Comparison of ENCODE assay signal across 15 cellular contexts in genomic region chr5:98556707-98557106, GRCh38.
DNase-seq lines count a peak whose midpoint lies in the region; ATAC-seq and TF ChIP-seq lines count a peak whose summit lies in the region.
"Had no signal": no experiment of that assay in that cellular context is flagged by ENCODE, and none has a peak within 500 bp of the region (broad histone marks: within the 10 kb centered on the region; RNA-seq: fewer than 3 reads in every experiment).

No MANE protein-coding gene starts in this region.

- no peak overlapping the region for H3K9ac ChIP-seq in PC-3 (ENCODE audit: low read length)

- no TSS peak for BruUV-seq in PC-3 (replicated peaks; lab: Mats Ljungman, UMichigan)

- H3K36me3 Mint-ChIP-seq in GM23338 (ENCODE audit: low read depth) = no peaks in the 10 kb centered on the region
- H3K36me3 Mint-ChIP-seq: CD14-positive monocyte; CD8-positive, alpha-beta T cell; IgD-negative memory B cell had no signal

- ATAC-seq in PC-3 = no peak
- ATAC-seq in GM21576 (IDR thresholded peaks at IDR 0.05; ENCODE audit: unreplicated experiment) = no peak
- no peak for ATAC-seq in GM23338
- no peak for ATAC-seq in GM19467 (IDR thresholded peaks at IDR 0.05; ENCODE audit: unreplicated experiment)
- ATAC-seq: CD8-positive, alpha-beta T cell had no signal

- H3K27ac Mint-ChIP-seq in GM23338 = no peak overlapping the region
- H3K27ac Mint-ChIP-seq: CD14-positive monocyte; CD8-positive, alpha-beta T cell; IgD-negative memory B cell had no signal

- TF ChIP-seq CTCF in PC-3 (conservative IDR thresholded peaks at IDR 0.05; ENCODE audit: low read depth, low read length) = no peak
- TF ChIP-seq CTCF in foreskin fibroblast (IDR thresholded peaks at IDR 0.05; ENCODE audit: low read depth, low read length) = no peak
- TF ChIP-seq CTCF in GM23338 (conservative IDR thresholded peaks at IDR 0.05; ENCODE audit: low read depth in 2 of 2) = no peak

- no peaks in the 10 kb centered on the region for H3K9me3 ChIP-seq in PC-3 (ENCODE audit: low read length)

- no peaks in the 10 kb centered on the region for H3K9me3 Mint-ChIP-seq in GM23338
- H3K9me3 Mint-ChIP-seq: CD8-positive, alpha-beta T cell had no signal

- H3K36me3 ChIP-seq in PC-3 (ENCODE audit: low read depth, low read length) (no peaks in the 10 kb centered on the region), GM23338 (ENCODE audit: insufficient read depth) (no peaks in the 10 kb centered on the region)

- H3K4me1 ChIP-seq in PC-3 (ENCODE audit: insufficient read depth, low read length) (peaks cover 11% of the 10 kb centered on the region), GM23338 (ENCODE audit: insufficient read depth) (no peaks in the 10 kb centered on the region)

- intact Hi-C loops in PC-3 (cut with micrococcal nuclease) = loop anchor here (5.0 kb wide), 1 partner anchor 89 kb away; no protein-coding TSS in a partner anchor

- no peaks in the 10 kb centered on the region for H3K79me2 ChIP-seq in PC-3 (ENCODE audit: low read length)
- H3K79me2 ChIP-seq in GM23338 (replicated peaks; ENCODE audit: insufficient read depth) = no peaks in the 10 kb centered on the region

- no peaks in the 10 kb centered on the region for H3K4me1 Mint-ChIP-seq in GM23338
- H3K4me1 Mint-ChIP-seq: CD14-positive monocyte had no signal

- H3K27me3 Mint-ChIP-seq in GM23338 (ENCODE audit: insufficient read depth, low read depth, poor library complexity) = no peaks in the 10 kb centered on the region
- H3K27me3 Mint-ChIP-seq: IgD-negative memory B cell had no signal

- H3K27me3 ChIP-seq in PC-3 (ENCODE audit: low read length) = no peaks in the 10 kb centered on the region
- no peaks in the 10 kb centered on the region for H3K27me3 ChIP-seq in GM23338 (ENCODE audit: insufficient read depth)

- H3F3A ChIP-seq in PC-3 (ENCODE audit: low read length, unreplicated experiment) (no peaks in the 10 kb centered on the region), GM23338 (replicated peaks; ENCODE audit: low read depth) (no peaks in the 10 kb centered on the region)

- CTCF ChIA-PET in PC-3 (lab: Charles Lee) = no interaction called here

- H3K4me3 Mint-ChIP-seq in GM23338 = no peak overlapping the region
- H3K4me3 Mint-ChIP-seq: CD14-positive monocyte; CD8-positive, alpha-beta T cell; IgD-negative memory B cell had no signal

- DNase-seq in EL (peak; percentile 53), PC-3 (peak; percentile 37), foreskin fibroblast (peak; percentile 47 to 62), GM23338 (ENCODE audit: low spot score) (no peak), NCI-H345 (lab: John Stamatoyannopoulos, UW) (no peak)
- DNase-seq: CD8-positive, alpha-beta T cell; COR-L47; DMS153; DMS79 treated with DMSO at 0.1 percent for 48 hours; H7; KG1 had no signal

- H2AFZ ChIP-seq in PC-3 (ENCODE audit: low read length) = no peak overlapping the region
- no peak overlapping the region for H2AFZ ChIP-seq in GM23338

- H3K4me2 ChIP-seq in PC-3 (ENCODE audit: low read length) (no peak overlapping the region), GM23338 (no peak overlapping the region)

- no peak overlapping the region for H3K4me3 ChIP-seq in PC-3 (ENCODE audit: low read length)
- H3K4me3 ChIP-seq in foreskin fibroblast (ENCODE audit: low read depth in 1 of 2, low read length in 2 of 2) = no peak overlapping the region
- H3K4me3 ChIP-seq in GM23338 = no peak overlapping the region

- H4K20me1 ChIP-seq in PC-3 (ENCODE audit: low read length) (no peaks in the 10 kb centered on the region), GM23338 (replicated peaks; ENCODE audit: insufficient read depth) (no peaks in the 10 kb centered on the region)

- POLR2A ChIA-PET in PC-3 (lab: Charles Lee; ENCODE audit: unreplicated experiment) = no interaction called here

- H3K27ac ChIP-seq in PC-3 (ENCODE audit: low read length) = no peak overlapping the region
- H3K27ac ChIP-seq in GM23338 (ENCODE audit: low read depth) = no peak overlapping the region

- H3K9me2 ChIP-seq in PC-3 (replicated peaks; ENCODE audit: low read length) (no peaks in the 10 kb centered on the region), GM23338 (ENCODE audit: insufficient read depth) (no peaks in the 10 kb centered on the region; the same call in 1 of the 2 replicates)

TF ChIP-seq in GM23338, 12 proteins besides CTCF, POLR2A, EP300 and RAD21 (continues in another document):
- TF ChIP-seq STAT1 (IDR thresholded peaks at IDR 0.05; ENCODE audit: unreplicated experiment) (no peak), EZH2 (IDR thresholded peaks at IDR 0.05; ENCODE audit: low read depth, unreplicated experiment) (no peak), NANOG (IDR thresholded peaks at IDR 0.05; ENCODE audit: borderline replicate concordance) (no peak), REST (IDR thresholded peaks at IDR 0.05; ENCODE audit: unreplicated experiment) (no peak), ETS1 (IDR thresholded peaks at IDR 0.05) (no peak), EZH2phosphoT487 (IDR thresholded peaks at IDR 0.05; ENCODE audit: unreplicated experiment) (no peak), POLR2AphosphoS5 (IDR thresholded peaks at IDR 0.05; ENCODE audit: low read depth) (no peak), ZNF114 (CRISPR knock-in tag; IDR thresholded peaks at IDR 0.05) (no peak), JUNB (IDR thresholded peaks at IDR 0.05; ENCODE audit: unreplicated experiment) (no peak), CREB1 (CRISPR knock-in tag; IDR thresholded peaks at IDR 0.05; ENCODE audit: low read depth) (no peak)

Comparison
In these comparisons a context has a peak if more than half of its experiments do, and no peak if none do; other contexts are left out.
1. DNase-seq: peak in EL (single experiment), PC-3 (single experiment) and foreskin fibroblast (2 of 2); none in GM23338 (single experiment) and NCI-H345 (single experiment).